ENCODE assay signal across 33 cellular contexts in genomic region chr9:91364702-91365101, GRCh38.
"Had no signal": no experiment of that assay in that cellular context is flagged by ENCODE, and none has a peak within 500 bp of the region (broad histone marks: within the 10 kb centered on the region; RNA-seq: fewer than 3 reads in every experiment).

No MANE protein-coding gene starts in this region.

- H3K27me3 Mint-ChIP-seq: activated naive CD4-positive, alpha-beta T cell treated with anti-CD3 and anti-CD28 coated beads, Interleukin-2, amount 50 U/mL, for 24 hours; activated naive CD8-positive, alpha-beta T cell treated with anti-CD3 and anti-CD28 coated beads for 36 hours had no signal

- ATAC-seq: activated CD4-positive, alpha-beta T cell treated with anti-CD3 and anti-CD28 coated beads for 36 hours; activated CD8-positive, alpha-beta memory T cell treated with anti-CD3 and anti-CD28 coated beads, Interleukin-2, amount 10 ng/mL, durations not matched to agents 7 days and 5 days; activated CD8-positive, alpha-beta T cell treated with anti-CD3 and anti-CD28 coated beads, Interleukin-2, amount 10 ng/mL, durations not matched to agents 7 days and 5 days; activated naive CD8-positive, alpha-beta T cell treated with anti-CD3 and anti-CD28 coated beads, Interleukin-2, amount 50 U/mL, for 24 hours; body of pancreas; effector memory CD8-positive, alpha-beta T cell; foreskin keratinocyte; gastrocnemius medialis; T-helper 17 cell had no signal

- H3K4me3 Mint-ChIP-seq: activated CD4-positive, alpha-beta memory T cell treated with anti-CD3 and anti-CD28 coated beads for 36 hours; activated CD4-positive, alpha-beta T cell treated with anti-CD3 and anti-CD28 coated beads for 36 hours; activated CD4-positive, alpha-beta T cell treated with anti-CD3 and anti-CD28 coated beads, Interleukin-2, amount 10 ng/mL, durations not matched to agents 24 days and 14 days; activated CD8-positive, alpha-beta memory T cell treated with anti-CD3 and anti-CD28 coated beads, Interleukin-2, amount 10 ng/mL, durations not matched to agents 7 days and 5 days; activated CD8-positive, alpha-beta T cell treated with anti-CD3 and anti-CD28 coated beads, Interleukin-2, amount 10 ng/mL, durations not matched to agents 7 days and 5 days; activated naive CD4-positive, alpha-beta T cell treated with anti-CD3 and anti-CD28 coated beads for 36 hours; activated naive CD4-positive, alpha-beta T cell treated with anti-CD3 and anti-CD28 coated beads, Interleukin-2, amount 50 U/mL, for 24 hours; activated naive CD8-positive, alpha-beta T cell treated with anti-CD3 and anti-CD28 coated beads for 36 hours; activated naive CD8-positive, alpha-beta T cell treated with anti-CD3 and anti-CD28 coated beads, Interleukin-2, amount 50 U/mL, for 24 hours; activated T-helper 1 cell treated with anti-CD3 and anti-CD28 coated beads, Interleukin-12 subunit alpha, Interleukin-12 subunit beta, Interleukin-2, Interleukin-4 antibody, amounts not matched to agents 30 ng/mL and 10 ng/mL and 1 ng/mL, durations not matched to agents 14 hours and 24 hours and 36 hours; effector memory CD8-positive, alpha-beta T cell; T-helper 17 cell; T-helper 2 cell treated with Interferon-gamma antibody and Interleukin-4, amounts not matched to agents 5 μg/mL and 100 μg/mL, for 36 hours had no signal

- DNase-seq: activated CD4-positive, alpha-beta memory T cell treated with anti-CD3 and anti-CD28 coated beads for 36 hours; activated CD4-positive, alpha-beta T cell treated with anti-CD3 and anti-CD28 coated beads for 36 hours; activated CD4-positive, alpha-beta T cell treated with anti-CD3 and anti-CD28 coated beads, Interleukin-2, amount 10 ng/mL, durations not matched to agents 24 days and 14 days; activated CD4-positive, CD25-positive, alpha-beta regulatory T cell; activated CD4-positive, CD25-positive, alpha-beta regulatory T cell treated with anti-CD3 and anti-CD28 coated beads, Interleukin-2, amount 50 U/mL, for 72 hours; activated CD8-positive, alpha-beta memory T cell treated with anti-CD3 and anti-CD28 coated beads, Interleukin-2, amount 10 ng/mL, durations not matched to agents 7 days and 5 days; activated CD8-positive, alpha-beta memory T cell treated with anti-CD3 and anti-CD28 coated beads, Interleukin-2, amount 50 U/mL, for 4 hours; activated CD8-positive, alpha-beta T cell treated with anti-CD3 and anti-CD28 coated beads, Interleukin-2, amount 10 ng/mL, durations not matched to agents 7 days and 5 days; activated effector memory CD4-positive, alpha-beta T cell treated with anti-CD3 and anti-CD28 coated beads, Interleukin-2, amount 50 U/mL, for 16 hours; activated naive CD4-positive, alpha-beta T cell treated with anti-CD3 and anti-CD28 coated beads for 36 hours; activated naive CD8-positive, alpha-beta T cell treated with anti-CD3 and anti-CD28 coated beads for 36 hours; activated naive CD8-positive, alpha-beta T cell treated with anti-CD3 and anti-CD28 coated beads, Interleukin-2, amount 50 U/mL, for 24 hours; activated T-cell treated with anti-CD3 and anti-CD28 coated beads, Interleukin-2, amount 50 U/mL, for 1 hour; activated T-cell treated with anti-CD3 and anti-CD28 coated beads, Interleukin-2, amount 50 U/mL, for 48 hours; adrenal gland; amygdala; aorta; body of pancreas; caudate nucleus; cortex of kidney; dermis blood vessel endothelial cell; effector CD4-positive, alpha-beta T cell; effector memory CD8-positive, alpha-beta T cell; foreskin keratinocyte; gastrocnemius medialis; T-helper 1 cell; T-helper 17 cell had no signal

- H3K27ac Mint-ChIP-seq: activated CD4-positive, alpha-beta memory T cell treated with anti-CD3 and anti-CD28 coated beads for 36 hours; activated CD4-positive, alpha-beta T cell treated with anti-CD3 and anti-CD28 coated beads for 36 hours; activated CD4-positive, alpha-beta T cell treated with anti-CD3 and anti-CD28 coated beads, Interleukin-2, amount 10 ng/mL, durations not matched to agents 24 days and 14 days; activated CD8-positive, alpha-beta memory T cell treated with anti-CD3 and anti-CD28 coated beads, Interleukin-2, amount 10 ng/mL, durations not matched to agents 7 days and 5 days; activated CD8-positive, alpha-beta T cell treated with anti-CD3 and anti-CD28 coated beads, Interleukin-2, amount 10 ng/mL, durations not matched to agents 7 days and 5 days; activated naive CD4-positive, alpha-beta T cell treated with anti-CD3 and anti-CD28 coated beads for 36 hours; activated naive CD4-positive, alpha-beta T cell treated with anti-CD3 and anti-CD28 coated beads, Interleukin-2, amount 50 U/mL, for 24 hours; activated naive CD8-positive, alpha-beta T cell treated with anti-CD3 and anti-CD28 coated beads for 36 hours; activated naive CD8-positive, alpha-beta T cell treated with anti-CD3 and anti-CD28 coated beads, Interleukin-2, amount 50 U/mL, for 24 hours; activated T-helper 1 cell treated with anti-CD3 and anti-CD28 coated beads, Interleukin-12 subunit alpha, Interleukin-12 subunit beta, Interleukin-2, Interleukin-4 antibody, amounts not matched to agents 30 ng/mL and 10 ng/mL and 1 ng/mL, durations not matched to agents 14 hours and 24 hours and 36 hours; activated T-helper 2 cell treated with anti-CD3 and anti-CD28 coated beads, Interferon-gamma antibody, Interleukin-2, Interleukin-4, amounts not matched to agents 10 μg/mL and 5 μg/mL and 100 μg/mL, durations not matched to agents 14 hours and 24 hours and 36 hours; effector memory CD8-positive, alpha-beta T cell; T-helper 17 cell; T-helper 2 cell treated with Interferon-gamma antibody and Interleukin-4, amounts not matched to agents 5 μg/mL and 100 μg/mL, for 36 hours had no signal

- H3K27ac ChIP-seq: adrenal gland, body of pancreas, esophagus muscularis mucosa, foreskin keratinocyte, gastrocnemius medialis had no signal

- FAIRE-seq: colon had no signal

- H3K9me3 ChIP-seq: adrenal gland, body of pancreas, esophagus muscularis mucosa, gastrocnemius medialis had no signal

- H3K36me3 ChIP-seq: adrenal gland, esophagus muscularis mucosa, gastrocnemius medialis had no signal

- H3K9me3 Mint-ChIP-seq: activated CD4-positive, alpha-beta memory T cell treated with anti-CD3 and anti-CD28 coated beads for 36 hours; activated naive CD4-positive, alpha-beta T cell treated with anti-CD3 and anti-CD28 coated beads, Interleukin-2, amount 50 U/mL, for 24 hours; activated naive CD8-positive, alpha-beta T cell treated with anti-CD3 and anti-CD28 coated beads, Interleukin-2, amount 50 U/mL, for 24 hours; effector memory CD8-positive, alpha-beta T cell had no signal

- H3K27me3 ChIP-seq: adrenal gland, body of pancreas, esophagus muscularis mucosa, foreskin keratinocyte, gastrocnemius medialis had no signal

- H3K4me3 ChIP-seq: adrenal gland, body of pancreas, esophagus muscularis mucosa, gastrocnemius medialis had no signal
